In genomic region chr16:276360-277077, GRCh38 we compare ENCODE assay signal across 8 cellular contexts. TPM values are rescaled to one million over a fixed set of nuclear protein-coding genes. Genes with fewer than 3 reads are reported as not detected.
DNase-seq lines count a peak whose midpoint lies in the region; ATAC-seq, FAIRE-seq and TF ChIP-seq lines count a peak whose summit lies in the region.
"Had no signal": no experiment of that assay in that cellular context is flagged by ENCODE, and none has a peak within 500 bp of the region (broad histone marks: within the 10 kb centered on the region; RNA-seq: fewer than 3 reads in every experiment).

No MANE protein-coding gene starts in this region.

- no peak for DNase-seq in T-cell
- DNase-seq in endothelial cell (ENCODE audit: low spot score) = no peak
- no peak for DNase-seq in osteocyte (ENCODE audit: extremely low spot score, unreplicated experiment)
- no peak for DNase-seq in H54 (ENCODE audit: insufficient read length, low spot score)
- DNase-seq in stimulated activated CD4-positive, alpha-beta T cell treated with anti-CD3 and anti-CD28 coated beads, Interleukin-2, amount 100 ng/mL, for 24 hours = no peak
- DNase-seq: DMS79 treated with DMSO at 0.1 percent for 48 hours had no signal

- H3K4me3 Mint-ChIP-seq in T-cell (peak overlapping the region; percentile 49 to 70 (median 57)), endothelial cell (ENCODE audit: unreplicated experiment) (peak overlapping the region; percentile 51), osteocyte (ENCODE audit: unreplicated experiment) (peak overlapping the region; percentile 72)

- H3K36me3 Mint-ChIP-seq in T-cell (no peaks in the 10 kb centered on the region), endothelial cell (ENCODE audit: low read depth, unreplicated experiment) (peaks cover 4% of the 10 kb centered on the region), osteocyte (ENCODE audit: unreplicated experiment) (no peaks in the 10 kb centered on the region)

- H3K27ac Mint-ChIP-seq in T-cell (peak overlapping the region in 1 of 2 donors; percentile 52), endothelial cell (ENCODE audit: unreplicated experiment) (no peak overlapping the region), osteocyte (ENCODE audit: unreplicated experiment) (peak overlapping the region; percentile 13)

- ATAC-seq in T-cell (replicated peaks in 1 of 4) = no peak
- ATAC-seq in GM18907 (IDR thresholded peaks at IDR 0.05; ENCODE audit: unreplicated experiment) = no peak

- CTCF ChIA-PET in T-cell (lab: Charles Lee) = no interaction called here

- TF ChIP-seq CTCF in endothelial cell (IDR thresholded peaks at IDR 0.05; ENCODE audit: unreplicated experiment) = no peak
- no peak for TF ChIP-seq CTCF in osteocyte (IDR thresholded peaks at IDR 0.05)

- FAIRE-seq in H54 (lab: Jason Lieb, UNC) = no peak

- TF ChIP-seq POLR2A in H54 (IDR thresholded peaks at IDR 0.05; ENCODE audit: low read depth, low read length) = no peak

- H3K9me3 Mint-ChIP-seq in T-cell = no peaks in the 10 kb centered on the region
- H3K9me3 Mint-ChIP-seq in endothelial cell (ENCODE audit: unreplicated experiment) = no peaks in the 10 kb centered on the region
- no peaks in the 10 kb centered on the region for H3K9me3 Mint-ChIP-seq in osteocyte (ENCODE audit: unreplicated experiment)

- POLR2A ChIA-PET in T-cell (lab: Charles Lee) = no interaction called here

- H3K27me3 Mint-ChIP-seq in T-cell = peaks cover 16 to 24% of the 10 kb centered on the region in 2 donors
- H3K27me3 Mint-ChIP-seq in endothelial cell (ENCODE audit: unreplicated experiment) = peaks cover 14% of the 10 kb centered on the region
- no peaks in the 10 kb centered on the region for H3K27me3 Mint-ChIP-seq in osteocyte (ENCODE audit: unreplicated experiment)

- H3K4me1 Mint-ChIP-seq in T-cell (peaks cover 8 to 18% (median 10%) of the 10 kb centered on the region in 3 donors), endothelial cell (ENCODE audit: unreplicated experiment) (no peaks in the 10 kb centered on the region), osteocyte (ENCODE audit: unreplicated experiment) (no peaks in the 10 kb centered on the region)

RNA-seq across cellular contexts. Expression of gene RGS11, which starts 0.8 kb away (rescaled TPM):
- total RNA-seq in T-cell = under 1 TPM in 1 of 5 donors, not detected in 4; 0.54 TPM
- total RNA-seq in endothelial cell (ENCODE audit: unreplicated experiment) = not detected
- 6.2 and 9.5 TPM in 2 replicates for total RNA-seq in osteocyte

RNA-seq across cellular contexts. Expression of gene ARHGDIG, which starts 3.9 kb away (rescaled TPM):
- total RNA-seq in T-cell (1 to 10 TPM in 1 of 5 donors, under 1 TPM in 2, not detected in 2; 0.40 to 1.6 (median 0.59) TPM), endothelial cell (ENCODE audit: unreplicated experiment) (not detected), osteocyte (0.54 TPM in 1 of 2 replicates, not detected in the other)
- total RNA-seq: T-helper 1 cell treated with Interleukin-12 subunit alpha and Interleukin-12 subunit beta and Interleukin-4 antibody, amounts not matched to agents 30 ng/mL and 1 ng/mL, for 36 hours had no signal

RNA-seq across cellular contexts. Expression of gene PDIA2, which starts 6.4 kb away (rescaled TPM):
- total RNA-seq in T-cell = under 1 TPM in 3 of 5 donors, not detected in 2; 0.38 to 0.54 (median 0.53) TPM
- not detected for total RNA-seq in endothelial cell (ENCODE audit: unreplicated experiment)
- total RNA-seq in osteocyte = not detected in 2 replicates
- total RNA-seq: T-helper 1 cell treated with Interleukin-12 subunit alpha and Interleukin-12 subunit beta and Interleukin-4 antibody, amounts not matched to agents 30 ng/mL and 1 ng/mL, for 36 hours had no signal

RNA-seq across cellular contexts. Expression of gene FAM234A, which starts 41.9 kb away (rescaled TPM):
- total RNA-seq in T-cell = 10 to 100 TPM; 31.6 to 38.2 (median 36.1) TPM
- total RNA-seq in endothelial cell (ENCODE audit: unreplicated experiment) = 72.3 TPM
- 171 and 185 TPM in 2 replicates for total RNA-seq in osteocyte

RNA-seq across cellular contexts. Expression of gene LUC7L, which starts 47.3 kb away (rescaled TPM):
- 100 to 1,000 TPM; 134 to 170 (median 158) TPM for total RNA-seq in T-cell
- total RNA-seq in endothelial cell (ENCODE audit: unreplicated experiment) = 92.2 TPM
- 103 and 104 TPM in 2 replicates for total RNA-seq in osteocyte
